Comparison of ENCODE assay signal across 33 cellular contexts in the genomic region with DNA sequence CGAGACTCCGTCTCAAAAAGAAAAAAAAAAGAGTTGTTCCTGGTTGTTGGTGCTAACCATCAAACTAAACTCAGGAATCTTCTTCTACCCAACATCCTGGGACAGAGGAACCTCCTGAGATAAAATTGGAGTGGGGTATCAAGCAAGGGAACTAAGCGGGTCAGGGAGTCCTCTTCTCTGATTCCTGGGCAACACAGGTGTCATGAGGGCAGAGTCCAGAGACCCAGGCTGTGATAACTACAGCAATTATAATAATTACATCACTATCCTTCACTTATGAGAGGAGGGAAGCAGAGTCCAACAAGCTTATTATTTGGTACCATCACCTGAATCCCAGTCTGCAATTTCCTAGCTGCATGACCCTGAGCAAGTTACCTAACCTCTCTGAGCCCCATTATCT. TPM values are rescaled to one million over a fixed set of nuclear protein-coding genes. Genes with fewer than 3 reads are reported as not detected.
"Had no signal": no experiment of that assay in that cellular context is flagged by ENCODE, and none has a peak within 500 bp of the region (broad histone marks: within the 10 kb centered on the region; RNA-seq: fewer than 3 reads in every experiment).

No MANE protein-coding gene starts in this region.

- H3K4me3 ChIP-seq: stomach, suprapubic skin, testis, thoracic aorta, thyroid gland, tibial artery, tibial nerve, transverse colon, upper lobe of left lung, upper lobe of right lung, uterus, vagina had no signal

- H3K4me3 Mint-ChIP-seq: stimulated activated effector memory CD8-positive, alpha-beta T cell treated with anti-CD3 and anti-CD28 coated beads, Interleukin-12 subunit alpha, Interleukin-12 subunit beta, amount 100 ng/mL, for 72 hours; stimulated activated memory B cell treated with anti-CD40 and anti-IgM and Interleukin-4, amounts not matched to agents 10 μg/mL and 1 μg/mL and 100 μg/mL, for 72 hours; stimulated activated naive B cell treated with anti-CD40 and anti-IgM and Interleukin-4, amounts not matched to agents 10 μg/mL and 1 μg/mL and 100 μg/mL, for 72 hours; stimulated activated naive CD8-positive, alpha-beta T cell treated with anti-CD3 and anti-CD28 coated beads, Interleukin-15, amount 100 ng/mL, for 72 hours; stimulated activated naive CD8-positive, alpha-beta T cell treated with anti-CD3 and anti-CD28 coated beads, Interleukin-15, Interleukin-2, amounts not matched to agents 100 ng/mL and 50 ng/mL, for 24 hours; type B pancreatic cell had no signal

- H3K9me3 ChIP-seq: stomach, suprapubic skin, testis, thoracic aorta, thyroid gland, tibial artery, tibial nerve, transverse colon, upper lobe of left lung, upper lobe of right lung, uterus, vagina had no signal

- H3K27ac ChIP-seq: stomach, suprapubic skin, testis, thoracic aorta, thyroid gland, tibial artery, transverse colon, upper lobe of left lung, upper lobe of right lung, uterus, vagina had no signal

- H3K27ac Mint-ChIP-seq: stimulated activated effector memory CD8-positive, alpha-beta T cell treated with anti-CD3 and anti-CD28 coated beads, Interleukin-12 subunit alpha, Interleukin-12 subunit beta, amount 100 ng/mL, for 72 hours; stimulated activated memory B cell treated with anti-CD40 and anti-IgM and Interleukin-4, amounts not matched to agents 10 μg/mL and 1 μg/mL and 100 μg/mL, for 72 hours; stimulated activated naive CD8-positive, alpha-beta T cell treated with anti-CD3 and anti-CD28 coated beads, Interleukin-15, Interleukin-2, amounts not matched to agents 100 ng/mL and 50 ng/mL, for 24 hours; type B pancreatic cell had no signal

- H3K27me3 Mint-ChIP-seq: stimulated activated naive CD8-positive, alpha-beta T cell treated with anti-CD3 and anti-CD28 coated beads, Interleukin-15, Interleukin-2, amounts not matched to agents 100 ng/mL and 50 ng/mL, for 24 hours had no signal

- H3K36me3 Mint-ChIP-seq: stimulated activated memory B cell treated with anti-CD40 and anti-IgM and Interleukin-4, amounts not matched to agents 10 μg/mL and 1 μg/mL and 100 μg/mL, for 72 hours; stimulated activated naive B cell treated with anti-CD40 and anti-IgM and Interleukin-4, amounts not matched to agents 10 μg/mL and 1 μg/mL and 100 μg/mL, for 72 hours; type B pancreatic cell had no signal

- FAIRE-seq: urothelium cell line had no signal

- H3K4me1 ChIP-seq: uterus had no signal

- H3K27me3 ChIP-seq: stomach, suprapubic skin, testis, thyroid gland, tibial artery, tibial nerve, transverse colon, upper lobe of left lung, upper lobe of right lung, uterus, vagina had no signal

- DNase-seq: stimulated activated CD4-positive, alpha-beta T cell treated with anti-CD3 and anti-CD28 coated beads, Interleukin-2, amount 100 ng/mL, for 48 hours; stimulated activated CD4-positive, alpha-beta T cell treated with anti-CD3 and anti-CD28 coated beads, Interleukin-4, amount 100 ng/mL, for 1 hour; stimulated activated CD4-positive, alpha-beta T cell treated with anti-CD3 and anti-CD28 coated beads, Interleukin-4, amount 100 ng/mL, for 24 hours; stimulated activated CD4-positive, alpha-beta T cell treated with anti-CD3 and anti-CD28 coated beads, Interleukin-4, amount 100 ng/mL, for 4 hours; stimulated activated CD8-positive, alpha-beta memory T cell treated with anti-CD3 and anti-CD28 coated beads, Interleukin-4, amount 100 ng/mL, for 48 hours; stimulated activated naive B cell treated with anti-CD40 and anti-IgM and Interleukin-4, amounts not matched to agents 10 μg/mL and 1 μg/mL and 100 μg/mL, for 72 hours; stimulated activated naive CD4-positive, alpha-beta T cell; stimulated activated naive CD4-positive, alpha-beta T cell treated with Interleukin-2 at 50 U/mL for 16 hours; stimulated activated naive CD8-positive, alpha-beta T cell treated with anti-CD3 and anti-CD28 coated beads, Interleukin-15, amount 100 ng/mL, for 72 hours; stimulated activated naive CD8-positive, alpha-beta T cell treated with anti-CD3 and anti-CD28 coated beads, Interleukin-15, Interleukin-2, amounts not matched to agents 100 U/mL and 50 U/mL, for 24 hours; stomach; substantia nigra; testis; thyroid gland; tibial artery; transverse colon; trophoblast cell; upper lobe of left lung; upper lobe of right lung; uterus had no signal

- H3K36me3 ChIP-seq: stomach, suprapubic skin, thoracic aorta, thyroid gland, tibial artery, tibial nerve, transverse colon, upper lobe of left lung, upper lobe of right lung, uterus, vagina had no signal

- ATAC-seq: stimulated activated effector memory CD8-positive, alpha-beta T cell treated with anti-CD3 and anti-CD28 coated beads, Interleukin-12 subunit alpha, Interleukin-12 subunit beta, amount 100 ng/mL, for 72 hours; stimulated activated memory B cell treated with anti-CD40 and anti-IgM and Interleukin-4, amounts not matched to agents 10 μg/mL and 1 μg/mL and 100 μg/mL, for 72 hours; stimulated activated naive B cell treated with anti-CD40 and anti-IgM and Interleukin-4, amounts not matched to agents 10 μg/mL and 1 μg/mL and 100 μg/mL, for 72 hours; stimulated activated naive CD8-positive, alpha-beta T cell treated with anti-CD3 and anti-CD28 coated beads, Interleukin-15, amount 100 ng/mL, for 72 hours; stimulated activated naive CD8-positive, alpha-beta T cell treated with anti-CD3 and anti-CD28 coated beads, Interleukin-15, Interleukin-2, amounts not matched to agents 100 U/mL and 50 U/mL, for 24 hours; upper lobe of right lung had no signal

- H3K9me3 Mint-ChIP-seq: stimulated activated effector memory CD8-positive, alpha-beta T cell treated with anti-CD3 and anti-CD28 coated beads, Interleukin-12 subunit alpha, Interleukin-12 subunit beta, amount 100 ng/mL, for 72 hours; stimulated activated memory B cell treated with anti-CD40 and anti-IgM and Interleukin-4, amounts not matched to agents 10 μg/mL and 1 μg/mL and 100 μg/mL, for 72 hours; stimulated activated naive B cell treated with anti-CD40 and anti-IgM and Interleukin-4, amounts not matched to agents 10 μg/mL and 1 μg/mL and 100 μg/mL, for 72 hours; stimulated activated naive CD8-positive, alpha-beta T cell treated with anti-CD3 and anti-CD28 coated beads, Interleukin-15, amount 100 ng/mL, for 72 hours; stimulated activated naive CD8-positive, alpha-beta T cell treated with anti-CD3 and anti-CD28 coated beads, Interleukin-15, Interleukin-2, amounts not matched to agents 100 ng/mL and 50 ng/mL, for 24 hours; type B pancreatic cell had no signal

RNA-seq across cellular contexts. Expression of a gene that starts 8.1 kb away (rescaled TPM):
- total RNA-seq: stomach, subcutaneous adipose tissue, suprapubic skin, temporal lobe, thoracic aorta, tibial nerve, transverse colon, upper lobe of right lung, ureter, urinary bladder, uterus, vagina had no signal
- polyA plus RNA-seq: stomach, urinary bladder had no signal

RNA-seq across cellular contexts. Expression of a gene that starts 15.8 kb away (rescaled TPM):
- total RNA-seq: thoracic aorta, thyroid gland, transverse colon, upper lobe of right lung, ureter, urinary bladder, vagina had no signal
